1 cellular context compared by ENCODE assay signal in genomic region chr9:6703898-6704639, GRCh38.
TF ChIP-seq lines count a peak whose summit lies in the region.

No MANE protein-coding gene starts in this region.

TF ChIP-seq in GM12878, 131 proteins besides CTCF, POLR2A, EP300 and RAD21 (continued from another document and continues in another):
- peak; percentile 89 for TF ChIP-seq FOS (IDR thresholded peaks at IDR 0.05; ENCODE audit: borderline replicate concordance, extremely low read depth, insufficient read length)
- no peak for TF ChIP-seq PAX5 (IDR thresholded peaks at IDR 0.05; ENCODE audit: borderline replicate concordance, low read depth, low read length)
- peak; percentile 43 to 56; a peak in 2 of 3 replicates for TF ChIP-seq EGR1 (IDR thresholded peaks at IDR 0.05; ENCODE audit: borderline replicate concordance in 1 of 2, low read depth in 2 of 2, low read length in 2 of 2)
- peak; percentile 80 for TF ChIP-seq GATAD2B (conservative IDR thresholded peaks at IDR 0.05; ENCODE audit: low read depth)
- peak; percentile 100 for TF ChIP-seq RAD51 (IDR thresholded peaks at IDR 0.05)
- TF ChIP-seq MYC (IDR thresholded peaks at IDR 0.05; ENCODE audit: insufficient read depth, insufficient read length, insufficient replicate concordance, low read length, severe bottlenecking): peak; percentile 49
- TF ChIP-seq E2F8 (IDR thresholded peaks at IDR 0.05; ENCODE audit: low read depth, partially characterized antibody): no peak
- no peak; the same call in 1 of the 2 replicates for TF ChIP-seq CBX5 (IDR thresholded peaks at IDR 0.05; ENCODE audit: low read depth)
- TF ChIP-seq ASH2L (IDR thresholded peaks at IDR 0.05; ENCODE audit: borderline replicate concordance, low read depth): 0 out of 2 replicates have a peak, but pooled peaks have one; percentile 35
- peak; percentile 100 for TF ChIP-seq USF1 (IDR thresholded peaks at IDR 0.05; ENCODE audit: borderline replicate concordance, extremely low read length, insufficient read depth, low read depth, low read length)
- TF ChIP-seq HDGF (IDR thresholded peaks at IDR 0.05): peak; percentile 54; the same call in 1 of the 2 replicates
- TF ChIP-seq CEBPZ (IDR thresholded peaks at IDR 0.05; ENCODE audit: low read depth, low read length): no peak
- TF ChIP-seq CREB1 (IDR thresholded peaks at IDR 0.05; ENCODE audit: low read depth): peak; percentile 30; the same call in 1 of the 2 replicates
- no peak for TF ChIP-seq GABPA (IDR thresholded peaks at IDR 0.05; ENCODE audit: low read depth)
- TF ChIP-seq SMAD1 (IDR thresholded peaks at IDR 0.05; ENCODE audit: low read depth, partially characterized antibody): no peak
- peak; percentile 99 for TF ChIP-seq MAX (IDR thresholded peaks at IDR 0.05; ENCODE audit: low read depth, low read length)
- TF ChIP-seq MEF2B (IDR thresholded peaks at IDR 0.05; ENCODE audit: partially characterized antibody, poor library complexity, severe bottlenecking): peak; percentile 51
- peak; percentile 31; the same call in 1 of the 2 replicates for TF ChIP-seq EED (IDR thresholded peaks at IDR 0.05; ENCODE audit: low read depth)
- no peak for TF ChIP-seq PAX8 (IDR thresholded peaks at IDR 0.05)
- peak; percentile 93 for TF ChIP-seq IKZF1 (conservative IDR thresholded peaks at IDR 0.05)
- TF ChIP-seq CUX1 (IDR thresholded peaks at IDR 0.05; ENCODE audit: insufficient replicate concordance, low read depth, low read length): no peak
- peak; percentile 61; the same call in 1 of the 2 replicates for TF ChIP-seq STAT1 (conservative IDR thresholded peaks at IDR 0.05)
- peak; percentile 97 for TF ChIP-seq PKNOX1 (IDR thresholded peaks at IDR 0.05)
- TF ChIP-seq TAF1 (IDR thresholded peaks at IDR 0.05; ENCODE audit: borderline replicate concordance, low read depth, low read length): peak; percentile 51; the same call in 1 of the 2 replicates
- TF ChIP-seq ZBTB4 (CRISPR knock-in tag; IDR thresholded peaks at IDR 0.05): 0 out of 2 replicates have a peak, but pooled peaks have one; percentile 67
- TF ChIP-seq ZNF207 (IDR thresholded peaks at IDR 0.05; ENCODE audit: borderline replicate concordance): peak; percentile 89
- TF ChIP-seq YBX1 (IDR thresholded peaks at IDR 0.05): no peak
- TF ChIP-seq IRF3 (IDR thresholded peaks at IDR 0.05): peak; percentile 62; the same call in 1 of the 2 replicates
- no peak for TF ChIP-seq HDAC6 (IDR thresholded peaks at IDR 0.05; ENCODE audit: unreplicated experiment)
- TF ChIP-seq NBN (IDR thresholded peaks at IDR 0.05): peak; percentile 66
- peak; percentile 70 for TF ChIP-seq NRF1 (conservative IDR thresholded peaks at IDR 0.05; ENCODE audit: low read depth, low read length)
- no peak for TF ChIP-seq EZH2 (IDR thresholded peaks at IDR 0.05; ENCODE audit: borderline replicate concordance, control insufficient read depth, low read depth, low read length)
- peak; percentile 86 for TF ChIP-seq ZNF687 (IDR thresholded peaks at IDR 0.05)
- TF ChIP-seq ZZZ3 (IDR thresholded peaks at IDR 0.05; ENCODE audit: control insufficient read depth, insufficient read length, low read depth): no peak
- no peak for TF ChIP-seq HDAC2 (IDR thresholded peaks at IDR 0.05)
